Comparison of ENCODE assay signal across 8 cellular contexts in genomic region chr19:37507167-37507464, GRCh38. TPM values are rescaled to one million over a fixed set of nuclear protein-coding genes. Genes with fewer than 3 reads are reported as not detected.
DNase-seq lines count a peak whose midpoint lies in the region; ATAC-seq and FAIRE-seq lines count a peak whose summit lies in the region.

No MANE protein-coding gene starts in this region.

- peaks cover 10% of the 10 kb centered on the region for H3K4me1 ChIP-seq in iPS-18a (ENCODE audit: control insufficient read depth, low read depth, low read length)
- H3K4me1 ChIP-seq in small intestine (ENCODE audit: control insufficient read depth in 2 of 2, insufficient read depth in 1 of 2, low read depth in 1 of 2, low read length in 1 of 2): no peaks in the 10 kb centered on the region

- H3K27ac ChIP-seq in angular gyrus (ENCODE audit: low read depth, low read length): peak overlapping the region; percentile 89
- H3K27ac ChIP-seq in iPS-18a (ENCODE audit: low read length): peak overlapping the region; percentile 98
- H3K27ac ChIP-seq in small intestine (ENCODE audit: low read depth in 1 of 2, low read length in 1 of 2): peak overlapping the region in 1 of 2 donors; percentile 93

- DNase-seq in small intestine: no peak
- no peak for DNase-seq in SHP77 (lab: John Stamatoyannopoulos, UW)
- DNase-seq in activated gamma-delta T cell treated with Interleukin-2 at 50 U/mL for 16 hours: no peak
- no peak for DNase-seq in cerebellar nuclear complex (lab: John Stamatoyannopoulos, UW)

- no peak for FAIRE-seq in small intestine (lab: Jason Lieb, UNC)

- WGBS in small intestine, 3 donors: 3 to 6% (median 3%) methylated on average over 9 of the region's 9 CpGs

- no peak for ATAC-seq in HG02938 (IDR thresholded peaks at IDR 0.05; ENCODE audit: unreplicated experiment)

- H3K27me3 ChIP-seq in iPS-18a (ENCODE audit: control insufficient read depth, insufficient read depth, low read length) (no peaks in the 10 kb centered on the region), small intestine (ENCODE audit: control insufficient read depth in 2 of 2, insufficient read depth in 2 of 2, low read length in 2 of 2) (no peaks in the 10 kb centered on the region)

- peak overlapping the region; percentile 85 for H3K4me3 ChIP-seq in GM08714 (ENCODE audit: low read length)
- H3K4me3 ChIP-seq in iPS-18a (ENCODE audit: low read length): peak overlapping the region; percentile 89
- peak overlapping the region; percentile 52 to 78 for H3K4me3 ChIP-seq in small intestine (ENCODE audit: low read depth in 1 of 2, low read length in 2 of 2)

- H3K9me3 ChIP-seq in iPS-18a (ENCODE audit: control insufficient read depth, low read depth, low read length): no peaks in the 10 kb centered on the region
- H3K9me3 ChIP-seq in small intestine (ENCODE audit: control insufficient read depth, low read depth): peaks cover 1% of the 10 kb centered on the region

- peak overlapping the region; percentile 98 for H3K9ac ChIP-seq in iPS-18a (ENCODE audit: low read length)

- no peaks in the 10 kb centered on the region for H3K36me3 ChIP-seq in iPS-18a (ENCODE audit: control insufficient read depth, low read depth, low read length)
- H3K36me3 ChIP-seq in small intestine (ENCODE audit: control insufficient read depth in 2 of 2, insufficient read depth in 2 of 2, low read length in 2 of 2): peaks cover 0 to 3% of the 10 kb centered on the region in 2 donors

RNA-seq across cellular contexts. Expression of gene ZNF793, which starts 0.4 kb away (rescaled TPM):
- polyA plus RNA-seq in small intestine: 1 to 10 TPM in 1 of 3 donors, under 1 TPM in 2; 0.22 to 1.9 (median 0.27) TPM

RNA-seq across cellular contexts. Expression of gene ZNF570, which starts 38.0 kb away (rescaled TPM):
- 1 to 10 TPM; 1.4 to 2.2 (median 1.8) TPM for polyA plus RNA-seq in small intestine

RNA-seq across cellular contexts. Expression of gene ZNF569, which starts 39.9 kb away (rescaled TPM):
- polyA plus RNA-seq in small intestine: 1 to 10 TPM in 2 of 3 donors, under 1 TPM in 1; 0.89 to 1.3 (median 1.1) TPM
